ENCODE assay signal across 6 cellular contexts in the genomic region with DNA sequence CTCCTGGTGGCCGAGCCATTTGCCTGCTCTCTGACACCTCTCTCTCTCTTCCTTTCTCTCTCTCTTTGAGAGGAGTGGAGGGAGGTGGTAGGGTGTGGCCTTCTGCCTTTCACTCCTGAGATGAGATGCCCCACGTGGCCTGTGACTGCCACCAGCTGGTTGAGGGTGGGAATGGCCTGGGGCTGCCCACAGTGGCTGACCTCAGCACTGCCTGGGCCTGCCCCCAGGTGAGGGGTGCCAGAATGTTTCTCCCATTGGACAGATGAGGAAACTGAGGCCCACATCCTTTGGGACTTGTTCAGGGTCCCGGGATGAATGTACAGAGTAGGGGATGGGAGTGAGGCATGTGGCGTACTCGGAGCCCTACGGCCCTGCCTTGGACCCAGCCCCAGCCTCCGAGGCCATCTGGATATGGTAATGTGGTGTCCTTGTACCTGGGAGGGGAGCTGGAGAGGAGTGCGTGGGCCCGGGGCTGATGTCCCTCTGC. TPM values are rescaled to one million over a fixed set of nuclear protein-coding genes. Genes with fewer than 3 reads are reported as not detected.
DNase-seq lines count a peak whose midpoint lies in the region; ATAC-seq and TF ChIP-seq lines count a peak whose summit lies in the region.

No MANE protein-coding gene starts in this region.

- CTCF ChIA-PET in MCF 10A (lab: Yijun Ruan, JAX) = no interaction called here

- no peak overlapping the region for H3K4me3 Mint-ChIP-seq in MCF 10A (ENCODE audit: unreplicated experiment)

- no peaks in the 10 kb centered on the region for H3K4me1 ChIP-seq in breast epithelium

- H3K36me3 ChIP-seq in breast epithelium = no peaks in the 10 kb centered on the region

- peak; percentile 34 for TF ChIP-seq CTCF in MCF 10A (IDR thresholded peaks at IDR 0.05; ENCODE audit: unreplicated experiment)
- no peak for TF ChIP-seq CTCF in breast epithelium (IDR thresholded peaks at IDR 0.05)
- peak; percentile 40 for TF ChIP-seq CTCF in epithelial cell of esophagus (IDR thresholded peaks at IDR 0.05; ENCODE audit: insufficient read depth, low read depth, low read length, missing control alignments)

- no peak overlapping the region for H3K27ac Mint-ChIP-seq in MCF 10A (ENCODE audit: low read depth, unreplicated experiment)

- H3K9me3 ChIP-seq in breast epithelium = no peaks in the 10 kb centered on the region

- no peak for ATAC-seq in GM18519 (IDR thresholded peaks at IDR 0.05; ENCODE audit: low FRiP score, unreplicated experiment)

- no peaks in the 10 kb centered on the region for H3K9me3 Mint-ChIP-seq in MCF 10A (ENCODE audit: unreplicated experiment)

- H3K4me1 Mint-ChIP-seq in MCF 10A (ENCODE audit: insufficient read depth, unreplicated experiment) = peaks cover 21% of the 10 kb centered on the region

- intact Hi-C loops in MCF 10A (cut with micrococcal nuclease) = no loop called here
- intact Hi-C loops in breast epithelium (cut with DNase I; ENCODE audit: low total_unique reads) = no loop called here

- no peak overlapping the region for H3K27ac ChIP-seq in breast epithelium

- TF ChIP-seq POLR2A in breast epithelium (IDR thresholded peaks at IDR 0.05) = no peak

- H3K27me3 Mint-ChIP-seq in MCF 10A (ENCODE audit: insufficient read depth, unreplicated experiment) = no peaks in the 10 kb centered on the region

- POLR2A ChIA-PET in MCF 10A (lab: Yijun Ruan, JAX) = interaction anchor here (0.6 kb wide), 1 partner anchor 23 kb away, joined by 3 read pairs; no protein-coding TSS in a partner anchor

- H3K4me3 ChIP-seq in breast epithelium (no peak overlapping the region), epithelial cell of esophagus (ENCODE audit: low read length) (no peak overlapping the region)

- BruUV-seq in MCF 10A (replicated peaks; lab: Mats Ljungman, UMichigan) = no TSS peak

- DNase-seq in MCF 10A (ENCODE audit: unreplicated experiment) (peak; percentile 56), breast epithelium (ENCODE audit: low spot score in 2 of 2) (no peak), SK-MEL-5 (ENCODE audit: low read depth, low spot score) (peak; percentile 22), epithelial cell of esophagus (ENCODE audit: low read depth) (peak; percentile 54)
- DNase-seq in stimulated activated CD4-positive, alpha-beta T cell treated with anti-CD3 and anti-CD28 coated beads, Interleukin-2, amount 100 ng/mL, for 24 hours = peak; percentile 47 to 59

- H3K36me3 Mint-ChIP-seq in MCF 10A (ENCODE audit: insufficient read depth, unreplicated experiment) = peaks cover 40% of the 10 kb centered on the region

- H3K27me3 ChIP-seq in breast epithelium = no peaks in the 10 kb centered on the region

- in situ Hi-C loops in SK-MEL-5 (cut with HindIII; ENCODE audit: low pct_unique_long_range_greater_than_20kb, low sequenced_read_pairs) = no loop called here

RNA-seq across cellular contexts. Expression of a gene that starts 12.7 kb away (rescaled TPM):
- not detected in 2 replicates for total RNA-seq in MCF 10A (2022)
- 1 to 10 TPM in 1 of 3 donors, not detected in 2; 1.3 TPM for total RNA-seq in breast epithelium
- total RNA-seq in SK-MEL-5 (2014; rRNA removed; shearing (Covaris generic)) = not detected in 2 replicates
- polyA plus RNA-seq in SK-MEL-5 (2015; cell fraction: cytosol; rRNA removed) = 0.15 TPM in 1 of 2 replicates, not detected in the other
- polyA plus RNA-seq in SK-MEL-5 (2015; cell fraction: nucleus; rRNA removed) = not detected in 2 replicates

RNA-seq across cellular contexts. Expression of a gene that starts 13.3 kb away (rescaled TPM):
- 68.4 and 73.1 TPM in 2 replicates for total RNA-seq in MCF 10A (2022)
- 10 to 100 TPM; 61.9 to 74.7 (median 66.4) TPM for total RNA-seq in breast epithelium
- 82.5 and 91.4 TPM in 2 replicates for total RNA-seq in SK-MEL-5 (2014; rRNA removed; shearing (Covaris generic))
- 142 and 144 TPM in 2 replicates for polyA plus RNA-seq in SK-MEL-5 (2015; cell fraction: cytosol; rRNA removed)
- polyA plus RNA-seq in SK-MEL-5 (2015; cell fraction: nucleus; rRNA removed) = 96.4 and 155 TPM in 2 replicates

RNA-seq across cellular contexts. Expression of a gene that starts 56.5 kb away (rescaled TPM):
- total RNA-seq in MCF 10A (2022) = 14.0 and 17.8 TPM in 2 replicates
- 10 to 100 TPM; 24.6 to 42.0 (median 30.0) TPM for total RNA-seq in breast epithelium
- total RNA-seq in SK-MEL-5 (2014; rRNA removed; shearing (Covaris generic)) = 15.2 and 19.2 TPM in 2 replicates
- polyA plus RNA-seq in SK-MEL-5 (2015; cell fraction: cytosol; rRNA removed) = 15.5 and 20.7 TPM in 2 replicates
- 20.5 and 20.9 TPM in 2 replicates for polyA plus RNA-seq in SK-MEL-5 (2015; cell fraction: nucleus; rRNA removed)

RNA-seq across cellular contexts. Expression of a gene that starts 56.7 kb away (rescaled TPM):
- 12.3 and 24.7 TPM in 2 replicates for total RNA-seq in MCF 10A (2022)
- 10 to 100 TPM; 14.6 to 21.1 (median 16.7) TPM for total RNA-seq in breast epithelium
- 6.2 and 7.9 TPM in 2 replicates for total RNA-seq in SK-MEL-5 (2014; rRNA removed; shearing (Covaris generic))
- 11.3 and 12.0 TPM in 2 replicates for polyA plus RNA-seq in SK-MEL-5 (2015; cell fraction: cytosol; rRNA removed)
- polyA plus RNA-seq in SK-MEL-5 (2015; cell fraction: nucleus; rRNA removed) = 67.9 and 117 TPM in 2 replicates

RNA-seq across cellular contexts. Expression of a gene that starts 57.7 kb away (rescaled TPM):
- 0.05 and 0.07 TPM in 2 replicates for total RNA-seq in MCF 10A (2022)
- total RNA-seq in breast epithelium = under 1 TPM; under 0.01 to 0.15 (median under 0.01) TPM
- 0.03 TPM in 1 of 2 replicates, not detected in the other for total RNA-seq in SK-MEL-5 (2014; rRNA removed; shearing (Covaris generic))
- polyA plus RNA-seq in SK-MEL-5 (2015; cell fraction: cytosol; rRNA removed) = 0.03 TPM in 1 of 2 replicates, not detected in the other
- 0.05 and 0.11 TPM in 2 replicates for polyA plus RNA-seq in SK-MEL-5 (2015; cell fraction: nucleus; rRNA removed)

Comparison
In these comparisons a context has a peak if more than half of its experiments do, and no peak if none do; other contexts are left out.
1. DNase-seq: peak in MCF 10A (single experiment), SK-MEL-5 (single experiment), epithelial cell of esophagus (single experiment) and stimulated activated CD4-positive, alpha-beta T cell treated with anti-CD3 and anti-CD28 coated beads, Interleukin-2, amount 100 ng/mL, for 24 hours (2 of 2); none in breast epithelium (0 of 2).
2. CTCF ChIP-seq: peak in MCF 10A (single experiment) and epithelial cell of esophagus (single experiment); none in breast epithelium (0 of 3).